ENCODE assay signal across 8 cellular contexts in the genomic region with DNA sequence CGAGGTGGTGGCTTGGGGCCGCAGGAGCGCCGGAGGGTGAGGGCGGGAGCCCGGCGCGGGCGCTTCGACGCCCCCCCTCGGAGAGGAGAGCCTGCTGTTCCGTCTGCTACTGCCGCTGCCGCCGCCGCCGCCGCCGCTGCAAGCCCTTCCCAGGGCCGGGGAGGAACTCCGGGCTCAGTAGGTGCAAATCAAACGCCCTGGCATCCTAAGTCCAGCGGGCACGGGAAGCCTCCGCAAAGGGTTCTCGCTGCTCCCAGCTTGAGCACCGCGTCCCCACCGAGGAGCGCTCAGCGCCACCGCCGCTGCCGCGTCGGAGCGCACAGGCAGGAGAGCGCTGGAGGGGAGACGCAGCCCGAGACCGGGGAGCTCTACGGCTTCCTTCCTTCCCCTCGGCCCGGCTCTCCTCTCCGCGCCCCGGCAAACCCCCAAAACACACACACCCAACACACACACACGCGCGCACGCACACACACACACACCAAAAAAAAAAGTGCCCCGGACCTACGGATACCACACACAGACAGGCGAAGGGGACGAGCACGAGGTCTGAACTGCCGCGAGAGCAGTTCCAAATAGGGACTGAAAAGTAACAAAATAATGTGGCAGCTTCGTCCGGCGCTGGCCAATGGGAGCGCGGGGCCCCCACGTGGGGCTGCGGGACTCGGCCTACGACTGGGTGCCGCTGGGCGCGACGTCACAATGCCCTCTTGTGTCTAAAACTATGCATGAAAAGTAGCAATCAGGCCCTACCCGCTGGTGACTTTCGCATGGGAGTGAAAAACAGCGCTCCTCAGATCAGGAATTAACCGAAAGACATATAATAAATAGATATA. TPM values are rescaled to one million over a fixed set of nuclear protein-coding genes. Genes with fewer than 3 reads are reported as not detected.
DNase-seq lines count a peak whose midpoint lies in the region; ATAC-seq, FAIRE-seq and TF ChIP-seq lines count a peak whose summit lies in the region.

A gene (minus strand): TSS at position 581 of the 833 bp plus-strand sequence. CDS start 1,119 bp downstream, outside the sequence.

- under 1% methylated on average over 76 of the region's 76 CpGs for WGBS in urinary bladder

- DNase-seq in GM12891 (ENCODE audit: insufficient read length, low spot score) (peak; percentile 97), NCI-H146 (lab: John Stamatoyannopoulos, UW) (peak; percentile 95), amniotic stem cell (lab: John Stamatoyannopoulos, UW) (peak; percentile 96), left cardiac atrium (peak; percentile 99), progenitor cell of endocrine pancreas (ENCODE audit: low spot score, unreplicated experiment) (peak; percentile 98)

- peak; percentile 87 for TF ChIP-seq POLR2A in GM12891 (IDR thresholded peaks at IDR 0.05; ENCODE audit: low read depth, low read length)

- peak within 1 kb of the TSS; percentile 100 for H3K4me3 Mint-ChIP-seq in progenitor cell of endocrine pancreas (ENCODE audit: low read depth)

- H3K4me1 ChIP-seq in urinary bladder (ENCODE audit: insufficient read depth) = peaks cover 4% of the 10 kb centered on the region

- peaks cover 6% of the 10 kb centered on the region for H3K36me3 Mint-ChIP-seq in progenitor cell of endocrine pancreas (ENCODE audit: insufficient read depth)

- H3K9me3 Mint-ChIP-seq in progenitor cell of endocrine pancreas (ENCODE audit: low read depth) = no peaks in the 10 kb centered on the region

- H3K4me1 Mint-ChIP-seq in progenitor cell of endocrine pancreas (ENCODE audit: low read depth) = peaks cover 44% of the 10 kb centered on the region

- intact Hi-C loops in T-helper 1 cell treated with Interleukin-12 subunit alpha and Interleukin-12 subunit beta and Interleukin-4 antibody, amounts not matched to agents 30 ng/mL and 1 ng/mL, for 36 hours (cut with micrococcal nuclease) = loop anchor here (1.0 to 10.0 kb wide), 11 partner anchors 121 to 1277 kb away; a partner anchor contains a TSS
- intact Hi-C loops in left cardiac atrium (cut with DNase I) = loop anchor here in 1 of 2 donors (10.0 kb wide), 1 partner anchor 363 kb away; no protein-coding TSS in a partner anchor

- ATAC-seq in HG02852 (IDR thresholded peaks at IDR 0.05; ENCODE audit: unreplicated experiment) (peak; percentile 47), left cardiac atrium (peak; percentile 67 to 72)

- no peaks in the 10 kb centered on the region for H3K36me3 ChIP-seq in urinary bladder (ENCODE audit: insufficient read depth)

- H3K27me3 Mint-ChIP-seq in progenitor cell of endocrine pancreas = peaks cover under 1% of the 10 kb centered on the region

- TF ChIP-seq CTCF in progenitor cell of endocrine pancreas (IDR thresholded peaks at IDR 0.05; ENCODE audit: unreplicated experiment) = peak; percentile 45

- peak; percentile 94 for FAIRE-seq in GM12891 (lab: Jason Lieb, UNC)

- peak within 1 kb of the TSS; percentile 94 for H3K27ac ChIP-seq in urinary bladder (ENCODE audit: low read depth)

- peak within 1 kb of the TSS; percentile 92 for H3K4me3 ChIP-seq in urinary bladder (ENCODE audit: low read depth, low read length)

- peak within 1 kb of the TSS; percentile 99 for H3K27ac Mint-ChIP-seq in progenitor cell of endocrine pancreas

TF ChIP-seq in GM12891, 5 proteins besides CTCF, POLR2A, EP300 and RAD21:
- TF ChIP-seq SPI1 (IDR thresholded peaks at IDR 0.05; ENCODE audit: low read depth, low read length) = no peak
- peak; percentile 16 for TF ChIP-seq PAX5 (IDR thresholded peaks at IDR 0.05; ENCODE audit: insufficient read depth, low read length, severe bottlenecking)
- peak; percentile 73; the same call in 1 of the 2 replicates for TF ChIP-seq TAF1 (IDR thresholded peaks at IDR 0.05; ENCODE audit: low read depth, low read length)
- peak; percentile 79 for TF ChIP-seq POLR2AphosphoS5 (IDR thresholded peaks at IDR 0.05; ENCODE audit: low read depth, low read length)
- 0 out of 2 replicates have a peak, but pooled peaks have one; percentile 50 for TF ChIP-seq POU2F2 (IDR thresholded peaks at IDR 0.05; ENCODE audit: low read depth, low read length)

RNA-seq across cellular contexts. Expression of the gene that starts here (rescaled TPM):
- 18.6 TPM for polyA plus RNA-seq in GM12891 (2012; ENCODE audit: low read depth, missing spikeins)
- 97.8 and 98.2 TPM in 2 replicates for total RNA-seq in T-helper 1 cell treated with Interleukin-12 subunit alpha and Interleukin-12 subunit beta and Interleukin-4 antibody, amounts not matched to agents 30 ng/mL and 1 ng/mL, for 36 hours
- total RNA-seq in left cardiac atrium (10 to 100 TPM; 22.4 to 29.3 TPM), progenitor cell of endocrine pancreas (113 and 124 TPM in 2 replicates), urinary bladder (25.7 TPM)
- 21.5 TPM for polyA plus RNA-seq in urinary bladder

Comparison
In these comparisons a context has a peak if more than half of its experiments do, and no peak if none do; other contexts are left out.
1. Peak in every context shown above with its lines: DNase-seq, ATAC-seq, H3K4me3 ChIP-seq and H3K27ac ChIP-seq.